ENCODE assay signal across 31 cellular contexts in the genomic region with DNA sequence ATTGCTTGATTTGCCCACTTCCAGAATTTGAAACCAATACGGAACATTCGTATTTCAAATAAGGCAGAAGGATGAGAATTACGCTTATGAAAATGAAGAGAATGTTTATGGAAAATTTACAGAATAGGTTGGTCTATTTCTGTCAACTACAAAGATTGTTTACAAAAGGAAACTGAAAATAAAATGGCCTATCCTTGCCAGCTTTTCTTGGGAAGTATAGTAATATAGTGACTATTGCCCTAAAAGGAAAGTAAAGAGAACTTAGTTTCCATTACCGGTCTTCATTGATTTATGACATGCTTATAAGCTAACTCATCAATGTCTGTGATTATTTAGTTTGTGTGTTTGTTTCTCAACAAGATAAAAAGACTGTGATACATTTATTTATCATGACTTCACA. TPM values are rescaled to one million over a fixed set of nuclear protein-coding genes. Genes with fewer than 3 reads are reported as not detected.
A peak's percentile ranks its signal among the peaks of the same experiment; 100 is the strongest.
DNase-seq lines count a peak whose midpoint lies in the region; ATAC-seq and TF ChIP-seq lines count a peak whose summit lies in the region.
"Had no signal": no experiment of that assay in that cellular context is flagged by ENCODE, and none has a peak within 500 bp of the region (broad histone marks: within the 10 kb centered on the region; RNA-seq: fewer than 3 reads in every experiment).

No MANE protein-coding gene starts in this region.

- CTCF ChIA-PET in PC-3 (lab: Charles Lee): no interaction called here

- H3K36me3 ChIP-seq in heart right ventricle (peaks cover 0 to 12% (median 2%) of the 10 kb centered on the region in 9 donors), parathyroid adenoma (ENCODE audit: control insufficient read depth, insufficient read depth, low read length) (no peaks in the 10 kb centered on the region), urinary bladder (ENCODE audit: insufficient read depth) (no peaks in the 10 kb centered on the region), PC-3 (ENCODE audit: low read depth, low read length) (0 out of 2 replicates have a peak, but pooled peaks cover 2% of the 10 kb centered on the region)
- H3K36me3 ChIP-seq: colonic mucosa, neutrophil, prostate gland, suprapubic skin had no signal

- no peaks in the 10 kb centered on the region for H3K9me2 ChIP-seq in PC-3 (replicated peaks; ENCODE audit: low read length)

- ATAC-seq in heart right ventricle (no peak), left ventricle myocardium superior (no peak), PC-3 (no peak)
- ATAC-seq in stimulated activated naive B cell treated with anti-CD40 and anti-IgM and Interleukin-4, amounts not matched to agents 10 μg/mL and 1 μg/mL and 100 μg/mL, for 72 hours (replicated peaks): no peak
- ATAC-seq: activated CD8-positive, alpha-beta memory T cell treated with anti-CD3 and anti-CD28 coated beads, Interleukin-2, amount 10 ng/mL, durations not matched to agents 7 days and 5 days; activated T-cell treated with anti-CD3 and anti-CD28 coated beads, Interleukin-2, amount 50 U/mL, for 4 hours; effector memory CD8-positive, alpha-beta T cell; left cardiac atrium; sciatic nerve; stimulated activated memory B cell treated with anti-CD40 and anti-IgM and Interleukin-4, amounts not matched to agents 10 μg/mL and 1 μg/mL and 100 μg/mL, for 72 hours had no signal

- BruUV-seq in PC-3 (replicated peaks; lab: Mats Ljungman, UMichigan): no TSS peak

- H2AFZ ChIP-seq in parathyroid adenoma (no peak overlapping the region), PC-3 (ENCODE audit: low read length) (no peak overlapping the region)

- no peaks in the 10 kb centered on the region for H3F3A ChIP-seq in PC-3 (ENCODE audit: low read length, unreplicated experiment)

- H3K27me3 ChIP-seq in heart right ventricle (peaks cover 0 to 8% (median 0%) of the 10 kb centered on the region in 7 donors), parathyroid adenoma (ENCODE audit: control insufficient read depth, insufficient read depth, low read length) (no peaks in the 10 kb centered on the region), PC-3 (ENCODE audit: low read length) (no peaks in the 10 kb centered on the region)
- H3K27me3 ChIP-seq: ascending aorta, colonic mucosa, suprapubic skin had no signal

- TF ChIP-seq CTCF in heart right ventricle (IDR thresholded peaks at IDR 0.05) (no peak), fibroblast of villous mesenchyme (IDR thresholded peaks at IDR 0.05; ENCODE audit: insufficient read depth, low read depth, low read length) (no peak), parathyroid adenoma (IDR thresholded peaks at IDR 0.05) (no peak), PC-3 (conservative IDR thresholded peaks at IDR 0.05; ENCODE audit: low read depth, low read length) (no peak)

- H3K27me3 Mint-ChIP-seq in stimulated activated naive B cell treated with anti-CD40 and anti-IgM and Interleukin-4, amounts not matched to agents 10 μg/mL and 1 μg/mL and 100 μg/mL, for 72 hours: no peaks in the 10 kb centered on the region
- H3K27me3 Mint-ChIP-seq: stimulated activated memory B cell treated with anti-CD40 and anti-IgM and Interleukin-4, amounts not matched to agents 10 μg/mL and 1 μg/mL and 100 μg/mL, for 72 hours had no signal

- no peaks in the 10 kb centered on the region for H4K20me1 ChIP-seq in PC-3 (ENCODE audit: low read length)

- H3K27ac ChIP-seq in heart right ventricle (peak overlapping the region in 7 of 10 donors; percentile 15 to 70 (median 34)), parathyroid adenoma (peak overlapping the region; percentile 5), urinary bladder (ENCODE audit: low read depth) (peak overlapping the region; percentile 50), PC-3 (ENCODE audit: low read length) (no peak overlapping the region)
- H3K27ac ChIP-seq: 22Rv1, ascending aorta, colonic mucosa, neutrophil, prostate gland, SK-N-MC, suprapubic skin had no signal

- H3K9me3 Mint-ChIP-seq in stimulated activated naive B cell treated with anti-CD40 and anti-IgM and Interleukin-4, amounts not matched to agents 10 μg/mL and 1 μg/mL and 100 μg/mL, for 72 hours: no peaks in the 10 kb centered on the region
- H3K9me3 Mint-ChIP-seq: activated naive CD8-positive, alpha-beta T cell treated with anti-CD3 and anti-CD28 coated beads, Interleukin-2, amount 10 ng/mL, durations not matched to agents 7 days and 5 days; activated T-cell treated with anti-CD3 and anti-CD28 coated beads, Interleukin-2, amount 50 U/mL, for 4 hours; effector memory CD8-positive, alpha-beta T cell; stimulated activated memory B cell treated with anti-CD40 and anti-IgM and Interleukin-4, amounts not matched to agents 10 μg/mL and 1 μg/mL and 100 μg/mL, for 72 hours had no signal

- H3K4me1 ChIP-seq in heart right ventricle (peaks cover 0 to 17% (median 6%) of the 10 kb centered on the region in 9 donors), parathyroid adenoma (no peaks in the 10 kb centered on the region), urinary bladder (ENCODE audit: insufficient read depth) (no peaks in the 10 kb centered on the region), PC-3 (ENCODE audit: insufficient read depth, low read length) (peaks cover 3% of the 10 kb centered on the region; the same call in 1 of the 2 replicates)
- H3K4me1 ChIP-seq: ascending aorta, colonic mucosa, prostate gland, suprapubic skin had no signal

- H3K4me1 Mint-ChIP-seq in stimulated activated naive B cell treated with anti-CD40 and anti-IgM and Interleukin-4, amounts not matched to agents 10 μg/mL and 1 μg/mL and 100 μg/mL, for 72 hours: peaks cover 7 to 28% of the 10 kb centered on the region in 2 donors

- no peak overlapping the region for H3K27ac Mint-ChIP-seq in stimulated activated naive B cell treated with anti-CD40 and anti-IgM and Interleukin-4, amounts not matched to agents 10 μg/mL and 1 μg/mL and 100 μg/mL, for 72 hours
- H3K27ac Mint-ChIP-seq: activated CD8-positive, alpha-beta memory T cell treated with anti-CD3 and anti-CD28 coated beads, Interleukin-2, amount 10 ng/mL, durations not matched to agents 7 days and 5 days; activated naive CD8-positive, alpha-beta T cell treated with anti-CD3 and anti-CD28 coated beads, Interleukin-2, amount 10 ng/mL, durations not matched to agents 7 days and 5 days; effector memory CD8-positive, alpha-beta T cell; stimulated activated memory B cell treated with anti-CD40 and anti-IgM and Interleukin-4, amounts not matched to agents 10 μg/mL and 1 μg/mL and 100 μg/mL, for 72 hours had no signal

- intact Hi-C loops in heart right ventricle (cut with DNase I) (loop anchor here in 6 of 10 donors (5.0 to 10.0 kb wide), 9 partner anchors 139 to 431 kb away; no protein-coding TSS in a partner anchor), left ventricle myocardium superior (cut with micrococcal nuclease) (loop anchor here (10.0 kb wide), 1 partner anchor 149 kb away; no protein-coding TSS in a partner anchor), PC-3 (cut with micrococcal nuclease) (loop anchor here (5.0 kb wide), 1 partner anchor 51 kb away; no protein-coding TSS in a partner anchor)

- DNase-seq in heart right ventricle: no peak
- no peak for DNase-seq in left ventricle myocardium superior
- peak; percentile 23 for DNase-seq in fibroblast of villous mesenchyme (ENCODE audit: low read depth)
- no peak for DNase-seq in stimulated activated naive B cell treated with anti-CD40 and anti-IgM and Interleukin-4, amounts not matched to agents 10 μg/mL and 1 μg/mL and 100 μg/mL, for 72 hours
- DNase-seq in NCI-H2171 treated with DMSO at 0.1 percent for 48 hours (lab: John Stamatoyannopoulos, UW): no peak
- DNase-seq in PC-3: no peak
- DNase-seq: activated CD4-positive, alpha-beta T cell treated with anti-CD3 and anti-CD28 coated beads, Interleukin-2, amount 50 U/mL, for 4 hours; activated CD4-positive, CD25-positive, alpha-beta regulatory T cell; activated CD8-positive, alpha-beta memory T cell treated with anti-CD3 and anti-CD28 coated beads, Interleukin-2, amount 10 ng/mL, durations not matched to agents 7 days and 5 days; activated gamma-delta T cell treated with Interleukin-2 at 50 U/mL for 16 hours; activated naive CD8-positive, alpha-beta T cell treated with anti-CD3 and anti-CD28 coated beads, Interleukin-2, amount 10 ng/mL, durations not matched to agents 7 days and 5 days; activated T-cell treated with anti-CD3 and anti-CD28 coated beads, Interleukin-2, amount 50 U/mL, for 4 hours; C1 segment of cervical spinal cord; colonic mucosa; COR-L47; effector memory CD8-positive, alpha-beta T cell; HCEC 1CT; hippocampal formation; left cardiac atrium; NCI-H1694 treated with DMSO at 0.1 percent for 48 hours; T-helper 1 cell had no signal

- H3K9ac ChIP-seq in parathyroid adenoma (no peak overlapping the region), PC-3 (ENCODE audit: low read length) (no peak overlapping the region)

- POLR2A ChIA-PET in PC-3 (lab: Charles Lee; ENCODE audit: unreplicated experiment): no interaction called here

- H3K79me2 ChIP-seq in parathyroid adenoma: no peaks in the 10 kb centered on the region
- H3K79me2 ChIP-seq in PC-3 (ENCODE audit: low read length): peaks cover 20% of the 10 kb centered on the region

- H3K9me3 ChIP-seq in heart right ventricle: no peaks in the 10 kb centered on the region
- H3K9me3 ChIP-seq in parathyroid adenoma (ENCODE audit: control insufficient read depth, low read length): no peaks in the 10 kb centered on the region
- no peaks in the 10 kb centered on the region for H3K9me3 ChIP-seq in PC-3 (ENCODE audit: low read length)
- H3K9me3 ChIP-seq: ascending aorta, colonic mucosa, neutrophil, prostate gland, suprapubic skin had no signal

- WGBS in heart right ventricle, 2 donors: 80 to 81% methylated on average over 4 of the region's 4 CpGs
- WGBS in urinary bladder: 69% methylated on average over 4 of the region's 4 CpGs

- H3K36me3 Mint-ChIP-seq in stimulated activated naive B cell treated with anti-CD40 and anti-IgM and Interleukin-4, amounts not matched to agents 10 μg/mL and 1 μg/mL and 100 μg/mL, for 72 hours: peaks cover 0 to 3% of the 10 kb centered on the region in 2 donors
- H3K36me3 Mint-ChIP-seq: activated naive CD8-positive, alpha-beta T cell treated with anti-CD3 and anti-CD28 coated beads, Interleukin-2, amount 10 ng/mL, durations not matched to agents 7 days and 5 days; stimulated activated memory B cell treated with anti-CD40 and anti-IgM and Interleukin-4, amounts not matched to agents 10 μg/mL and 1 μg/mL and 100 μg/mL, for 72 hours had no signal

- H3K4me2 ChIP-seq in parathyroid adenoma (ENCODE audit: low read length) (no peak overlapping the region), PC-3 (ENCODE audit: low read length) (no peak overlapping the region)

- H3K4me3 Mint-ChIP-seq in stimulated activated naive B cell treated with anti-CD40 and anti-IgM and Interleukin-4, amounts not matched to agents 10 μg/mL and 1 μg/mL and 100 μg/mL, for 72 hours: no peak overlapping the region
- H3K4me3 Mint-ChIP-seq: activated CD8-positive, alpha-beta memory T cell treated with anti-CD3 and anti-CD28 coated beads, Interleukin-2, amount 10 ng/mL, durations not matched to agents 7 days and 5 days; activated naive CD8-positive, alpha-beta T cell treated with anti-CD3 and anti-CD28 coated beads, Interleukin-2, amount 10 ng/mL, durations not matched to agents 7 days and 5 days; activated T-cell treated with anti-CD3 and anti-CD28 coated beads, Interleukin-2, amount 50 U/mL, for 4 hours; effector memory CD8-positive, alpha-beta T cell; stimulated activated memory B cell treated with anti-CD40 and anti-IgM and Interleukin-4, amounts not matched to agents 10 μg/mL and 1 μg/mL and 100 μg/mL, for 72 hours had no signal

- H3K4me3 ChIP-seq in heart right ventricle (peak overlapping the region in 4 of 10 donors; percentile 2 to 29 (median 8)), fibroblast of villous mesenchyme (ENCODE audit: low read depth, low read length) (no peak overlapping the region), parathyroid adenoma (ENCODE audit: low read depth, low read length) (peak overlapping the region; percentile 24), urinary bladder (ENCODE audit: low read depth, low read length) (no peak overlapping the region), PC-3 (ENCODE audit: low read length) (no peak overlapping the region)
- H3K4me3 ChIP-seq: ascending aorta, colonic mucosa, prostate gland, SK-N-MC, suprapubic skin had no signal

RNA-seq across cellular contexts. Expression of a gene that starts 2.9 kb away (rescaled TPM):
- total RNA-seq in heart right ventricle: 10 to 100 TPM; 21.6 to 61.7 (median 37.4) TPM
- 10 to 100 TPM; 30.2 to 42.2 TPM for polyA plus RNA-seq in heart right ventricle
- total RNA-seq in left ventricle myocardium superior: 45.8 TPM
- total RNA-seq in fibroblast of villous mesenchyme: 7.3 and 14.8 TPM in 2 replicates
- 72.0 TPM for total RNA-seq in urinary bladder
- 112 TPM for polyA plus RNA-seq in urinary bladder
- 26.4 and 30.6 TPM in 2 replicates for total RNA-seq in PC-3 (2014; rRNA removed)
